ENCODE assay signal across 8 cellular contexts in genomic region chr15:90675464-90675863, GRCh38.
"Had no signal": no experiment of that assay in that cellular context is flagged by ENCODE, and none has a peak within 500 bp of the region (broad histone marks: within the 10 kb centered on the region; RNA-seq: fewer than 3 reads in every experiment).

No MANE protein-coding gene starts in this region.

- ATAC-seq: HCT116, HepG2 had no signal

- H3K27ac ChIP-seq: HL-60 had no signal

- H3K27ac Mint-ChIP-seq: HFFc6 had no signal

- H3K4me1 ChIP-seq: HAP-1 had no signal

- H3K36me3 ChIP-seq: HAP-1 had no signal

- H3K4me3 ChIP-seq: HAP-1 had no signal

- DNase-seq: GOT3, H7, HFFc6, KBM-7 had no signal

- H3K4me3 Mint-ChIP-seq: HFFc6 had no signal

- H3K9me3 ChIP-seq: HAP-1 had no signal

- H3K9me3 Mint-ChIP-seq: HFFc6 had no signal
